ENCODE assay signal across 8 cellular contexts in the genomic region with DNA sequence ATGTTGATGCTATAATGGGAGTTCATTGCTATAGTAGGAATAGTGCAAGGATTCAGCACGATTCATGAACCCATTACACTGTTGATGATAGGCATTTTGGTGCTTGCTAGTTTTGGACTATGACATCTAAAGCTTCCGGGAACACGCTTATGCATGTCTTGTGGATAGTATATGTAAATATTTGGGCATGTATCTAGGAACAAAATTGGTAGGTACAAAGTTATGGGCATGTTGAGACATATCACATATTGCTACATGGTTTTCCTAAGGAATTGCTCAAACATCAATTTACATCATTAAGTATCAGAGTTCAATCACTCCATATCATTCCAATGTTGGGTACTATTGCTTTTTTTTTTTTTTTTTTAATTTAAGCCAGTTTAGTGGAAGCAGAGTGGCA.
"Had no signal": no experiment of that assay in that cellular context is flagged by ENCODE, and none has a peak within 500 bp of the region (broad histone marks: within the 10 kb centered on the region; RNA-seq: fewer than 3 reads in every experiment).

No MANE protein-coding gene starts in this region.

- H3K4me1 Mint-ChIP-seq: GM23338 had no signal

- H3K4me3 ChIP-seq: GM23338, K562 had no signal

- DNase-seq: H9, HCEC 1CT, IMR-90 had no signal

- FAIRE-seq: H1, H54, HTR-8/SVneo, K562 had no signal

- H3K27ac Mint-ChIP-seq: GM23338, H9 had no signal

- H3K4me2 ChIP-seq: GM23338 had no signal

- ATAC-seq: GM23338, K562 had no signal

- H3K4me3 Mint-ChIP-seq: GM23338, H9 had no signal

- H2AFZ ChIP-seq: GM23338 had no signal
